In genomic region chr5:142262683-142263082, GRCh38 we compare ENCODE assay signal across 28 cellular contexts.
"Had no signal": no experiment of that assay in that cellular context is flagged by ENCODE, and none has a peak within 500 bp of the region (broad histone marks: within the 10 kb centered on the region; RNA-seq: fewer than 3 reads in every experiment).

No MANE protein-coding gene starts in this region.

- H3K4me3 ChIP-seq: dorsolateral prefrontal cortex, gastroesophageal sphincter, heart right ventricle, left lung, prostate gland, thoracic aorta, tibial nerve, upper lobe of right lung, uterus had no signal

- H3K36me3 ChIP-seq: gastroesophageal sphincter, heart right ventricle, left lung, prostate gland, thoracic aorta, tibial nerve, upper lobe of right lung, uterus had no signal

- H3K4me1 Mint-ChIP-seq: stimulated activated naive B cell treated with anti-CD40 and anti-IgM and Interleukin-4, amounts not matched to agents 10 μg/mL and 1 μg/mL and 100 μg/mL, for 72 hours had no signal

- ATAC-seq: esophagus mucosa; gastroesophageal sphincter; heart right ventricle; left lung; naive thymus-derived CD4-positive, alpha-beta T cell; right cardiac atrium; stimulated activated naive B cell treated with anti-CD40 and anti-IgM and Interleukin-4, amounts not matched to agents 10 μg/mL and 1 μg/mL and 100 μg/mL, for 72 hours; upper lobe of right lung had no signal

- H3K27me3 Mint-ChIP-seq: stimulated activated naive CD8-positive, alpha-beta T cell treated with anti-CD3 and anti-CD28 coated beads, Interleukin-15, Interleukin-2, amounts not matched to agents 100 ng/mL and 50 ng/mL, for 24 hours had no signal

- DNase-seq: dorsolateral prefrontal cortex; effector CD4-positive, alpha-beta T cell; foreskin fibroblast; glutamatergic neuron; heart right ventricle; hypothalamus; immature natural killer cell; islet precursor cell; left lung; mesendoderm; midbrain; naive thymus-derived CD4-positive, alpha-beta T cell; nephron progenitor cell; nucleus accumbens; right cardiac atrium; small intestine; stimulated activated CD4-positive, alpha-beta T cell treated with anti-CD3 and anti-CD28 coated beads, Interleukin-15, amount 100 ng/mL, for 24 hours; stimulated activated CD4-positive, alpha-beta T cell treated with anti-CD3 and anti-CD28 coated beads, Interleukin-2, amount 100 ng/mL, for 48 hours; stimulated activated naive B cell treated with anti-CD40 and anti-IgM and Interleukin-4, amounts not matched to agents 10 μg/mL and 1 μg/mL and 100 μg/mL, for 72 hours; upper lobe of right lung; uterus had no signal

- H3K9me3 Mint-ChIP-seq: immature natural killer cell; stimulated activated naive CD8-positive, alpha-beta T cell treated with anti-CD3 and anti-CD28 coated beads, Interleukin-15, Interleukin-2, amounts not matched to agents 100 ng/mL and 50 ng/mL, for 24 hours had no signal

- H3K27me3 ChIP-seq: dorsolateral prefrontal cortex, gastroesophageal sphincter, heart right ventricle, left lung, tibial nerve, upper lobe of right lung, uterus had no signal

- H3K9me3 ChIP-seq: gastroesophageal sphincter, left lung, prostate gland, thoracic aorta, upper lobe of right lung, uterus had no signal

- H3K27ac Mint-ChIP-seq: naive thymus-derived CD4-positive, alpha-beta T cell; stimulated activated naive B cell treated with anti-CD40 and anti-IgM and Interleukin-4, amounts not matched to agents 10 μg/mL and 1 μg/mL and 100 μg/mL, for 72 hours; stimulated activated naive CD8-positive, alpha-beta T cell treated with anti-CD3 and anti-CD28 coated beads, Interleukin-15, Interleukin-2, amounts not matched to agents 100 ng/mL and 50 ng/mL, for 24 hours had no signal

- H3K27ac ChIP-seq: dorsolateral prefrontal cortex, epithelial cell of prostate, gastroesophageal sphincter, heart right ventricle, left lung, prostate gland, thoracic aorta, tibial nerve, upper lobe of right lung, uterus had no signal

- H3K4me1 ChIP-seq: gastroesophageal sphincter, left lung, prostate gland, tibial nerve, upper lobe of right lung, uterus had no signal

- H3K4me3 Mint-ChIP-seq: naive thymus-derived CD4-positive, alpha-beta T cell; nephron progenitor cell; stimulated activated naive B cell treated with anti-CD40 and anti-IgM and Interleukin-4, amounts not matched to agents 10 μg/mL and 1 μg/mL and 100 μg/mL, for 72 hours; stimulated activated naive CD8-positive, alpha-beta T cell treated with anti-CD3 and anti-CD28 coated beads, Interleukin-15, Interleukin-2, amounts not matched to agents 100 ng/mL and 50 ng/mL, for 24 hours had no signal

- H3K36me3 Mint-ChIP-seq: immature natural killer cell had no signal
